Comparison of ENCODE assay signal across 8 cellular contexts in genomic region chr19:45523642-45524256, GRCh38. TPM values are rescaled to one million over a fixed set of nuclear protein-coding genes. Genes with fewer than 3 reads are reported as not detected.
DNase-seq lines count a peak whose midpoint lies in the region; ATAC-seq and TF ChIP-seq lines count a peak whose summit lies in the region.

No MANE protein-coding gene starts in this region.

- DNase-seq in HuH-7 (ENCODE audit: low spot score) (peak; percentile 88), NOMO-1 treated with DMSO at 0.1 percent for 48 hours (lab: John Stamatoyannopoulos, UW; ENCODE audit: unreplicated experiment) (peak; percentile 92), medulla oblongata (ENCODE audit: extremely low spot score) (peak; percentile 95)
- peak; percentile 83 for DNase-seq in activated CD8-positive, alpha-beta T cell treated with anti-CD3 and anti-CD28 coated beads, Interleukin-2, amount 10 ng/mL, durations not matched to agents 7 days and 5 days
- peak; percentile 49 for DNase-seq in effector CD8-positive, alpha-beta T cell (lab: John Stamatoyannopoulos, UW)
- DNase-seq in stimulated activated CD8-positive, alpha-beta memory T cell treated with anti-CD3 and anti-CD28 coated beads, Interleukin-15, amount 100 ng/mL, for 4 hours (ENCODE audit: low read depth in 2 of 2), result peak; percentile 42 to 43

- peak; percentile 71 for ATAC-seq in GM19397 (IDR thresholded peaks at IDR 0.05; ENCODE audit: unreplicated experiment)
- ATAC-seq in activated CD8-positive, alpha-beta T cell treated with anti-CD3 and anti-CD28 coated beads, Interleukin-2, amount 10 ng/mL, durations not matched to agents 7 days and 5 days, result peak; percentile 98

- peaks cover 34% of the 10 kb centered on the region for H3K4me1 Mint-ChIP-seq in activated CD8-positive, alpha-beta T cell treated with anti-CD3 and anti-CD28 coated beads, Interleukin-2, amount 10 ng/mL, durations not matched to agents 7 days and 5 days (ENCODE audit: low read depth)

- CTCF ChIA-PET in activated CD8-positive, alpha-beta T cell treated with anti-CD3 and anti-CD28 coated beads, Interleukin-2, amount 10 ng/mL, durations not matched to agents 7 days and 5 days (lab: Charles Lee), result interaction anchor here (0.7 to 1.0 kb wide), 2 partner anchors 35 to 118 kb away, joined by 3 to 4 read pairs; no protein-coding TSS in a partner anchor

- H3K9me3 Mint-ChIP-seq in activated CD8-positive, alpha-beta T cell treated with anti-CD3 and anti-CD28 coated beads, Interleukin-2, amount 10 ng/mL, durations not matched to agents 7 days and 5 days (ENCODE audit: insufficient read depth), result no peaks in the 10 kb centered on the region

- H3K27me3 Mint-ChIP-seq in activated CD8-positive, alpha-beta T cell treated with anti-CD3 and anti-CD28 coated beads, Interleukin-2, amount 10 ng/mL, durations not matched to agents 7 days and 5 days (ENCODE audit: low read depth), result peaks cover 2% of the 10 kb centered on the region

- no peak overlapping the region for H3K27ac ChIP-seq in C4-2B

- peaks cover 66% of the 10 kb centered on the region for H3K36me3 Mint-ChIP-seq in activated CD8-positive, alpha-beta T cell treated with anti-CD3 and anti-CD28 coated beads, Interleukin-2, amount 10 ng/mL, durations not matched to agents 7 days and 5 days (ENCODE audit: low read depth)

- POLR2A ChIA-PET in activated CD8-positive, alpha-beta T cell treated with anti-CD3 and anti-CD28 coated beads, Interleukin-2, amount 10 ng/mL, durations not matched to agents 7 days and 5 days (lab: Charles Lee), result no interaction called here

- peak overlapping the region; percentile 7 for H3K27ac Mint-ChIP-seq in activated CD8-positive, alpha-beta T cell treated with anti-CD3 and anti-CD28 coated beads, Interleukin-2, amount 10 ng/mL, durations not matched to agents 7 days and 5 days

- peak; percentile 86 for TF ChIP-seq CTCF in C4-2B (conservative IDR thresholded peaks at IDR 0.05)

- no peak overlapping the region for H3K4me3 Mint-ChIP-seq in activated CD8-positive, alpha-beta T cell treated with anti-CD3 and anti-CD28 coated beads, Interleukin-2, amount 10 ng/mL, durations not matched to agents 7 days and 5 days

RNA-seq across cellular contexts. Expression of gene VASP, which starts 16.5 kb away (rescaled TPM):
- total RNA-seq in activated CD8-positive, alpha-beta T cell treated with anti-CD3 and anti-CD28 coated beads, Interleukin-2, amount 10 ng/mL, durations not matched to agents 7 days and 5 days, result 100 to 1,000 TPM; 215 to 222 TPM

RNA-seq across cellular contexts. Expression of gene PPM1N, which starts 25.5 kb away (rescaled TPM):
- 1 to 10 TPM; 1.6 to 3.2 TPM for total RNA-seq in activated CD8-positive, alpha-beta T cell treated with anti-CD3 and anti-CD28 coated beads, Interleukin-2, amount 10 ng/mL, durations not matched to agents 7 days and 5 days

RNA-seq across cellular contexts. Expression of gene RTN2, which starts 26.9 kb away (rescaled TPM):
- 1 to 10 TPM; 2.0 to 3.4 TPM for total RNA-seq in activated CD8-positive, alpha-beta T cell treated with anti-CD3 and anti-CD28 coated beads, Interleukin-2, amount 10 ng/mL, durations not matched to agents 7 days and 5 days

RNA-seq across cellular contexts. Expression of gene FOSB, which starts 56.0 kb away (rescaled TPM):
- total RNA-seq in activated CD8-positive, alpha-beta T cell treated with anti-CD3 and anti-CD28 coated beads, Interleukin-2, amount 10 ng/mL, durations not matched to agents 7 days and 5 days, result 100 to 1,000 TPM; 154 to 172 TPM

Comparison
In these comparisons a context has a peak if more than half of its experiments do, and no peak if none do; other contexts are left out.
1. DNase-seq: peak in every context shown above with its lines; median percentile 95 in medulla oblongata; 92 in NOMO-1 treated with DMSO at 0.1 percent for 48 hours; 88 in HuH-7; 83 in activated CD8-positive, alpha-beta T cell treated with anti-CD3 and anti-CD28 coated beads, Interleukin-2, amount 10 ng/mL, durations not matched to agents 7 days and 5 days; 49 in effector CD8-positive, alpha-beta T cell; 42 in stimulated activated CD8-positive, alpha-beta memory T cell treated with anti-CD3 and anti-CD28 coated beads, Interleukin-15, amount 100 ng/mL, for 4 hours.